33 cellular contexts compared by ENCODE assay signal in genomic region chr9:85038824-85039540, GRCh38.
DNase-seq lines count a peak whose midpoint lies in the region; ATAC-seq and TF ChIP-seq lines count a peak whose summit lies in the region.
"Had no signal": no experiment of that assay in that cellular context is flagged by ENCODE, and none has a peak within 500 bp of the region (broad histone marks: within the 10 kb centered on the region; RNA-seq: fewer than 3 reads in every experiment).

No MANE protein-coding gene starts in this region.

- H3K4me1 ChIP-seq in right cardiac atrium (ENCODE audit: control insufficient read depth, insufficient read depth, low read length), result no peaks in the 10 kb centered on the region
- no peaks in the 10 kb centered on the region for H3K4me1 ChIP-seq in adrenal gland (replicated peaks in 1 of 2)
- H3K4me1 ChIP-seq: gastrocnemius medialis, prostate gland had no signal

- intact Hi-C loops in dorsolateral prefrontal cortex (cut with DNase I) (loop anchor here in 1 of 2 donors (2.0 to 5.0 kb wide), 2 partner anchors 48 to 573 kb away; no protein-coding TSS in a partner anchor), right cardiac atrium (cut with DNase I) (no loop called here), adrenal gland (cut with DNase I) (no loop called here)

- CTCF ChIA-PET in activated naive CD4-positive, alpha-beta T cell treated with anti-CD3 and anti-CD28 coated beads, Interleukin-2, amount 10 ng/mL, durations not matched to agents 7 days and 5 days (lab: Charles Lee), result no interaction called here

- H3K27ac ChIP-seq in dorsolateral prefrontal cortex (peak overlapping the region; percentile 86 to 100 (median 98)), layer of hippocampus (ENCODE audit: low read depth, low read length) (peak overlapping the region; percentile 96), right cardiac atrium (ENCODE audit: low read length) (no peak overlapping the region), adrenal gland (no peak overlapping the region)
- H3K27ac ChIP-seq: BLaER1 treated with 17β-estradiol and CSF1 and Interleukin-3, amounts not matched to agents 10 nM and 100 nM; gastrocnemius medialis; hepatocyte; prostate gland had no signal

- no peaks in the 10 kb centered on the region for H3K9me3 Mint-ChIP-seq in progenitor cell of endocrine pancreas (ENCODE audit: low read depth)
- H3K9me3 Mint-ChIP-seq in activated naive CD4-positive, alpha-beta T cell treated with anti-CD3 and anti-CD28 coated beads, Interleukin-2, amount 10 ng/mL, durations not matched to agents 7 days and 5 days, result no peaks in the 10 kb centered on the region
- H3K9me3 Mint-ChIP-seq: activated naive CD4-positive, alpha-beta T cell treated with anti-CD3 and anti-CD28 coated beads for 36 hours; activated T-helper 1 cell treated with anti-CD3 and anti-CD28 coated beads, Interleukin-12 subunit alpha, Interleukin-12 subunit beta, Interleukin-2, Interleukin-4 antibody, amounts not matched to agents 30 ng/mL and 10 ng/mL and 1 ng/mL, durations not matched to agents 14 hours and 24 hours and 36 hours; H9; memory B cell had no signal

- H3K27me3 Mint-ChIP-seq in progenitor cell of endocrine pancreas, result no peaks in the 10 kb centered on the region
- no peaks in the 10 kb centered on the region for H3K27me3 Mint-ChIP-seq in activated naive CD4-positive, alpha-beta T cell treated with anti-CD3 and anti-CD28 coated beads, Interleukin-2, amount 10 ng/mL, durations not matched to agents 7 days and 5 days
- H3K27me3 Mint-ChIP-seq: dendritic cell treated with granulocyte-macrophage colony-stimulating factor and Interleukin-4, amounts not matched to agents 40 ng/mL and 50 ng/mL, for 4 days; memory B cell had no signal

- peak in 31 of 56 donors; percentile 9 to 76 (median 35) for DNase-seq in amygdala (lab: John Stamatoyannopoulos, UW)
- DNase-seq in dorsolateral prefrontal cortex, result peak in 6 of 10 donors; percentile 53 to 75 (median 55)
- no peak for DNase-seq in progenitor cell of endocrine pancreas (ENCODE audit: low spot score, unreplicated experiment)
- DNase-seq in GM19238 (ENCODE audit: insufficient read length, low spot score), result no peak
- no peak for DNase-seq in right cardiac atrium
- no peak for DNase-seq in adrenal gland
- no peak for DNase-seq in activated naive CD4-positive, alpha-beta T cell treated with anti-CD3 and anti-CD28 coated beads, Interleukin-2, amount 10 ng/mL, durations not matched to agents 7 days and 5 days
- DNase-seq: ACHN; activated CD4-positive, alpha-beta T cell treated with anti-CD3 and anti-CD28 coated beads, Interleukin-2, amount 50 U/mL, for 48 hours; activated CD4-positive, CD25-positive, alpha-beta regulatory T cell treated with anti-CD3 and anti-CD28 coated beads, Interleukin-2, amount 50 U/mL, for 72 hours; activated naive CD4-positive, alpha-beta T cell treated with anti-CD3 and anti-CD28 coated beads for 36 hours; aorta; central memory CD4-positive, alpha-beta T cell; gastrocnemius medialis; H9; MM.1S; NCI-H1417; NCI-H2029 treated with DMSO at 0.1 percent for 48 hours; NCI-H524 treated with DMSO at 0.1 percent for 48 hours; Right ventricle myocardium superior; stimulated activated CD4-positive, alpha-beta T cell treated with anti-CD3 and anti-CD28 coated beads, Interleukin-4, amount 100 ng/mL, for 4 hours; T-helper 2 cell had no signal

- no peak for ATAC-seq in right cardiac atrium
- ATAC-seq: gastrocnemius medialis, GM12878, K562, left lobe of liver, Panc1 had no signal

- no peaks in the 10 kb centered on the region for H3K27me3 ChIP-seq in dorsolateral prefrontal cortex
- H3K27me3 ChIP-seq in layer of hippocampus (ENCODE audit: control insufficient read depth, insufficient read depth, low read length), result no peaks in the 10 kb centered on the region
- H3K27me3 ChIP-seq in right cardiac atrium (ENCODE audit: control insufficient read depth, insufficient read depth), result no peaks in the 10 kb centered on the region
- H3K27me3 ChIP-seq in adrenal gland, result no peaks in the 10 kb centered on the region
- H3K27me3 ChIP-seq: BLaER1 treated with 17β-estradiol and CSF1 and Interleukin-3, amounts not matched to agents 10 nM and 100 nM; gastrocnemius medialis; hepatocyte had no signal

- peaks cover 8% of the 10 kb centered on the region for H3K4me1 Mint-ChIP-seq in progenitor cell of endocrine pancreas (ENCODE audit: low read depth)
- H3K4me1 Mint-ChIP-seq in activated naive CD4-positive, alpha-beta T cell treated with anti-CD3 and anti-CD28 coated beads, Interleukin-2, amount 10 ng/mL, durations not matched to agents 7 days and 5 days, result no peaks in the 10 kb centered on the region
- H3K4me1 Mint-ChIP-seq: H9, memory B cell had no signal

- H3K4me3 Mint-ChIP-seq in progenitor cell of endocrine pancreas (ENCODE audit: low read depth), result no peak overlapping the region
- no peak overlapping the region for H3K4me3 Mint-ChIP-seq in activated naive CD4-positive, alpha-beta T cell treated with anti-CD3 and anti-CD28 coated beads, Interleukin-2, amount 10 ng/mL, durations not matched to agents 7 days and 5 days
- H3K4me3 Mint-ChIP-seq: activated naive CD4-positive, alpha-beta T cell treated with anti-CD3 and anti-CD28 coated beads for 36 hours; activated T-helper 1 cell treated with anti-CD3 and anti-CD28 coated beads, Interleukin-12 subunit alpha, Interleukin-12 subunit beta, Interleukin-2, Interleukin-4 antibody, amounts not matched to agents 30 ng/mL and 10 ng/mL and 1 ng/mL, durations not matched to agents 14 hours and 24 hours and 36 hours; dendritic cell treated with granulocyte-macrophage colony-stimulating factor and Interleukin-4, amounts not matched to agents 40 ng/mL and 50 ng/mL, for 4 days; H9; memory B cell had no signal

- no peaks in the 10 kb centered on the region for H3K36me3 ChIP-seq in adrenal gland (replicated peaks in 1 of 2)
- H3K36me3 ChIP-seq: BLaER1 treated with 17β-estradiol and CSF1 and Interleukin-3, amounts not matched to agents 10 nM and 100 nM; gastrocnemius medialis; prostate gland had no signal

- peak overlapping the region; percentile 2 for H3K27ac Mint-ChIP-seq in progenitor cell of endocrine pancreas
- H3K27ac Mint-ChIP-seq in activated naive CD4-positive, alpha-beta T cell treated with anti-CD3 and anti-CD28 coated beads, Interleukin-2, amount 10 ng/mL, durations not matched to agents 7 days and 5 days, result no peak overlapping the region
- H3K27ac Mint-ChIP-seq: activated naive CD4-positive, alpha-beta T cell treated with anti-CD3 and anti-CD28 coated beads for 36 hours; activated T-helper 1 cell treated with anti-CD3 and anti-CD28 coated beads, Interleukin-12 subunit alpha, Interleukin-12 subunit beta, Interleukin-2, Interleukin-4 antibody, amounts not matched to agents 30 ng/mL and 10 ng/mL and 1 ng/mL, durations not matched to agents 14 hours and 24 hours and 36 hours; dendritic cell treated with granulocyte-macrophage colony-stimulating factor and Interleukin-4, amounts not matched to agents 40 ng/mL and 50 ng/mL, for 4 days; H9; memory B cell had no signal

- TF ChIP-seq CTCF in dorsolateral prefrontal cortex (IDR thresholded peaks at IDR 0.05 in 54 of 56, conservative IDR thresholded peaks at IDR 0.05 in 2 of 56; ENCODE audit: low read depth in 1 of 56, partially characterized antibody in 56 of 56) (no peak), progenitor cell of endocrine pancreas (IDR thresholded peaks at IDR 0.05; ENCODE audit: unreplicated experiment) (no peak), adrenal gland (IDR thresholded peaks at IDR 0.05) (no peak)

- WGBS in right cardiac atrium, result 67% methylated on average over 9 of the region's 9 CpGs
- WGBS in adrenal gland, 4 donors, result 52 to 58% (median 55%) methylated on average over 9 of the region's 9 CpGs

- H3K36me3 Mint-ChIP-seq in progenitor cell of endocrine pancreas (ENCODE audit: insufficient read depth), result no peaks in the 10 kb centered on the region
- no peaks in the 10 kb centered on the region for H3K36me3 Mint-ChIP-seq in activated naive CD4-positive, alpha-beta T cell treated with anti-CD3 and anti-CD28 coated beads, Interleukin-2, amount 10 ng/mL, durations not matched to agents 7 days and 5 days
- H3K36me3 Mint-ChIP-seq: memory B cell had no signal

- TF ChIP-seq POLR2A in adrenal gland (IDR thresholded peaks at IDR 0.05), result no peak

- H3K4me3 ChIP-seq in dorsolateral prefrontal cortex, result peak overlapping the region in 28 of 59 donors; percentile 6 to 64 (median 49)
- H3K4me3 ChIP-seq in right cardiac atrium (ENCODE audit: low read length), result no peak overlapping the region
- no peak overlapping the region for H3K4me3 ChIP-seq in adrenal gland
- H3K4me3 ChIP-seq: BLaER1 treated with 17β-estradiol and CSF1 and Interleukin-3, amounts not matched to agents 10 nM and 100 nM; gastrocnemius medialis; GM12878; hepatocyte; K562; prostate gland had no signal

- H3K9me3 ChIP-seq in right cardiac atrium (ENCODE audit: control insufficient read depth, low read length) (no peaks in the 10 kb centered on the region), adrenal gland (replicated peaks in 1 of 3) (no peaks in the 10 kb centered on the region)
- H3K9me3 ChIP-seq: BLaER1 treated with 17β-estradiol and CSF1 and Interleukin-3, amounts not matched to agents 10 nM and 100 nM; gastrocnemius medialis; prostate gland had no signal

Comparison
In these comparisons a context has a peak if more than half of its experiments do, and no peak if none do; other contexts are left out.
1. DNase-seq: peak in amygdala (31 of 56) and dorsolateral prefrontal cortex (6 of 10); none in progenitor cell of endocrine pancreas (single experiment), GM19238 (single experiment), right cardiac atrium (0 of 3), adrenal gland (0 of 7) and activated naive CD4-positive, alpha-beta T cell treated with anti-CD3 and anti-CD28 coated beads, Interleukin-2, amount 10 ng/mL, durations not matched to agents 7 days and 5 days (single experiment).
2. H3K27ac ChIP-seq: peak in dorsolateral prefrontal cortex (59 of 59) and layer of hippocampus (single experiment); none in right cardiac atrium (single experiment) and adrenal gland (0 of 5).